In the genomic region with DNA sequence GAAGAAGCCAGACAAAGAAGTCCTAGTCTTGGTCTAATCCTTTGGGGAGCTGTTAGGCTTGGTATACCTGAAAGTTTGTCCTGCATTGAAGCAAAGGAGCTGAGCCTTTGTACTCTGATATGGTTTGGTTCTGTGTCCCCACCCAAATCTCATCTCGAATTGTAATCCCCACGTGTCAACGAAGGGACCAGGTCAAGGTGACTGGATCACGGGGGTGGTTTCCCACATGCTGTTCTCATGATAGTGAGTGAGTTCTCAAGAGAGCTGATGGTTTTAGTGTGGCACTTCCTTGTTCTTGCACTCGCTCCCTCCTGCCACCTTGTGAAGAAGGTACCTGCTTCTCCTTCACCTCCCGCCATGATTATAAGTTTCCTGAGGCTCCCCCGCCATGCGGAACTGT, we compare ENCODE assay signal across 27 cellular contexts. TPM values are rescaled to one million over a fixed set of nuclear protein-coding genes. Genes with fewer than 3 reads are reported as not detected.
"Had no signal": no experiment of that assay in that cellular context is flagged by ENCODE, and none has a peak within 500 bp of the region (broad histone marks: within the 10 kb centered on the region; RNA-seq: fewer than 3 reads in every experiment).

No MANE protein-coding gene starts in this region.

- H3K4me1 Mint-ChIP-seq: activated CD4-positive, alpha-beta T cell treated with anti-CD3 and anti-CD28 coated beads, Interleukin-2, amount 10 ng/mL, durations not matched to agents 7 days and 5 days; activated naive CD8-positive, alpha-beta T cell treated with anti-CD3 and anti-CD28 coated beads for 36 hours had no signal

- H3K4me1 ChIP-seq: adrenal gland had no signal

- H3K36me3 ChIP-seq: adrenal gland had no signal

- FAIRE-seq: TTC549 had no signal

- H3K4me3 ChIP-seq: adrenal gland had no signal

- H3K4me3 Mint-ChIP-seq: activated CD4-positive, alpha-beta memory T cell treated with anti-CD3 and anti-CD28 coated beads for 36 hours; activated CD4-positive, alpha-beta T cell treated with anti-CD3 and anti-CD28 coated beads, Interleukin-2, amount 10 ng/mL, durations not matched to agents 7 days and 5 days; activated naive CD4-positive, alpha-beta T cell treated with anti-CD3 and anti-CD28 coated beads for 36 hours; activated naive CD8-positive, alpha-beta T cell treated with anti-CD3 and anti-CD28 coated beads for 36 hours; activated T-helper 17 cell treated with anti-CD3 and anti-CD28 coated beads, Interleukin-2, amount 50 U/mL, for 72 hours; T-helper 17 cell had no signal

- H3K9me3 ChIP-seq: adrenal gland had no signal

- H3K27ac Mint-ChIP-seq: activated CD4-positive, alpha-beta memory T cell treated with anti-CD3 and anti-CD28 coated beads for 36 hours; activated CD4-positive, alpha-beta T cell treated with anti-CD3 and anti-CD28 coated beads, Interleukin-2, amount 10 ng/mL, durations not matched to agents 7 days and 5 days; activated naive CD4-positive, alpha-beta T cell treated with anti-CD3 and anti-CD28 coated beads for 36 hours; activated naive CD8-positive, alpha-beta T cell treated with anti-CD3 and anti-CD28 coated beads for 36 hours; activated T-helper 17 cell treated with anti-CD3 and anti-CD28 coated beads, Interleukin-2, amount 50 U/mL, for 72 hours; T-helper 17 cell had no signal

- H3K9me3 Mint-ChIP-seq: activated CD4-positive, alpha-beta memory T cell treated with anti-CD3 and anti-CD28 coated beads for 36 hours; activated CD4-positive, alpha-beta T cell treated with anti-CD3 and anti-CD28 coated beads, Interleukin-2, amount 10 ng/mL, durations not matched to agents 7 days and 5 days; activated naive CD4-positive, alpha-beta T cell treated with anti-CD3 and anti-CD28 coated beads for 36 hours; activated naive CD8-positive, alpha-beta T cell treated with anti-CD3 and anti-CD28 coated beads for 36 hours; activated T-helper 17 cell treated with anti-CD3 and anti-CD28 coated beads, Interleukin-2, amount 50 U/mL, for 72 hours had no signal

- ATAC-seq: activated T-helper 17 cell treated with anti-CD3 and anti-CD28 coated beads, Interleukin-2, amount 50 U/mL, for 72 hours; T-helper 17 cell had no signal

- H3K36me3 Mint-ChIP-seq: activated CD4-positive, alpha-beta memory T cell treated with anti-CD3 and anti-CD28 coated beads for 36 hours; activated naive CD8-positive, alpha-beta T cell treated with anti-CD3 and anti-CD28 coated beads for 36 hours had no signal

- H3K27me3 ChIP-seq: adrenal gland had no signal

- H3K27ac ChIP-seq: VCaP had no signal

- DNase-seq: activated CD4-positive, alpha-beta memory T cell treated with anti-CD3 and anti-CD28 coated beads for 36 hours; activated CD4-positive, alpha-beta T cell treated with anti-CD3 and anti-CD28 coated beads, Interleukin-2, amount 10 ng/mL, durations not matched to agents 7 days and 5 days; activated CD4-positive, CD25-positive, alpha-beta regulatory T cell; activated CD8-positive, alpha-beta memory T cell treated with anti-CD3 and anti-CD28 coated beads for 24 hours; activated gamma-delta T cell; activated naive CD4-positive, alpha-beta T cell treated with anti-CD3 and anti-CD28 coated beads for 36 hours; activated naive CD8-positive, alpha-beta T cell treated with anti-CD3 and anti-CD28 coated beads for 36 hours; activated T-cell treated with anti-CD3 and anti-CD28 coated beads for 4 hours; activated T-cell treated with anti-CD3 and anti-CD28 coated beads, Interleukin-2, amount 50 U/mL, for 48 hours; adrenal gland; anterior cingulate cortex; MM.1S; NCI-H1105; NCI-H1436; NCI-H1694 treated with DMSO at 0.1 percent for 48 hours; NCI-H2029 treated with DMSO at 0.1 percent for 48 hours; NCI-H345; NCI-H510A; NCI-H526 treated with DMSO at 0.1 percent for 48 hours; NCI-H82; SIG-M5; T-helper 17 cell; T-helper 9 cell had no signal

RNA-seq across cellular contexts. Expression of gene FAM20A, which starts 33.6 kb away (rescaled TPM):
- total RNA-seq: activated CD4-positive, alpha-beta memory T cell treated with anti-CD3 and anti-CD28 coated beads for 36 hours; activated CD4-positive, alpha-beta T cell treated with anti-CD3 and anti-CD28 coated beads, Interleukin-2, amount 10 ng/mL, durations not matched to agents 7 days and 5 days; activated naive CD4-positive, alpha-beta T cell treated with anti-CD3 and anti-CD28 coated beads for 36 hours; activated naive CD8-positive, alpha-beta T cell treated with anti-CD3 and anti-CD28 coated beads for 36 hours; activated T-helper 17 cell treated with anti-CD3 and anti-CD28 coated beads, Interleukin-2, amount 50 U/mL, for 72 hours; OCI-LY7 had no signal
